Comparison of ENCODE assay signal across 7 cellular contexts in the genomic region with DNA sequence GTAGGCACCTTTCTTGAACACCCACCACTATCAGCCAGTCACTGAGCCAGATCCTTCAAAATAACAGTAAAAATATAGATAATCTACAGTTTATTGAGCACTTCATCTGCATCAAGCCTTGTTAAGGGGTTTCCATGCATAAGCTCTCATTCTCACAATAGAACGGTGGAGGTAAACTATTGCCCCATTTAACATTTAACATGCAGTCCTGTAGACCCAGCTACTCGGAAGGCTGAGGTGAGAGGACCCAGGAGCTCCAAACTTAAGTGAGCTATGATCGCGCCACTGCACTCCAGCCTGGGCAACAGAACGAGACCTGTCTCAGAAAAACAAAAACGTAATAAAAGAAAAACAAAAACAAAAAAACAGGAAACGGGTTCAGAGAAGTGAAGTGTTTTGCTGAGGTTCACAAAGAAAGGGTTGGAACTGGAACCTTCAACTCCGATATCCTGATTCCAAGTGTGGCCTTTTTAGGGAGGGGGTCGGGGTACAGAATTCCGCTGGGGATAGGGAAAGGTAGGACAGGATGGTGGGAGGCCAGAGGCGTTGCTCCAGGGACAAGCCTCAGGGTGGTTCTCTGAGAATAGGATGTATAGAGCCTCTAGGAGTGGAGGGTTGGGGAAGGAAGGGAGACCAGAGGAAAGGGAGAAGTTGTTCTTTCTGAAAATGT. TPM values are rescaled to one million over a fixed set of nuclear protein-coding genes. Genes with fewer than 3 reads are reported as not detected.
DNase-seq lines count a peak whose midpoint lies in the region; ATAC-seq and TF ChIP-seq lines count a peak whose summit lies in the region.

No MANE protein-coding gene starts in this region.

- no peaks in the 10 kb centered on the region for H3K9me2 ChIP-seq in hepatocyte (replicated peaks; ENCODE audit: insufficient read depth)

- H3K4me1 ChIP-seq in HUES64 (ENCODE audit: insufficient read depth, low read length): peaks cover 22% of the 10 kb centered on the region
- H3K4me1 ChIP-seq in hepatocyte (ENCODE audit: insufficient read depth): peaks cover 36% of the 10 kb centered on the region

- peak overlapping the region; percentile 96 for H3K27ac Mint-ChIP-seq in WTC11
- H3K27ac Mint-ChIP-seq in stimulated activated memory B cell treated with anti-CD40 and anti-IgM and Interleukin-4, amounts not matched to agents 10 μg/mL and 1 μg/mL and 100 μg/mL, for 72 hours: peak overlapping the region; percentile 100

- H3K4me1 Mint-ChIP-seq in WTC11: peaks cover 34% of the 10 kb centered on the region
- H3K4me1 Mint-ChIP-seq in stimulated activated memory B cell treated with anti-CD40 and anti-IgM and Interleukin-4, amounts not matched to agents 10 μg/mL and 1 μg/mL and 100 μg/mL, for 72 hours: peaks cover 61% of the 10 kb centered on the region

- H3K36me3 Mint-ChIP-seq in WTC11: no peaks in the 10 kb centered on the region
- H3K36me3 Mint-ChIP-seq in stimulated activated memory B cell treated with anti-CD40 and anti-IgM and Interleukin-4, amounts not matched to agents 10 μg/mL and 1 μg/mL and 100 μg/mL, for 72 hours: no peaks in the 10 kb centered on the region

- POLR2A ChIA-PET in WTC11 (lab: Charles Lee): interaction anchor here (0.9 to 2.6 kb wide), 11 partner anchors 11 to 334 kb away, joined by 3 to 20 read pairs (median 5); a partner anchor contains a TSS

- no peaks in the 10 kb centered on the region for H3K36me3 ChIP-seq in HUES64 (ENCODE audit: insufficient read depth, low read length)
- no peaks in the 10 kb centered on the region for H3K36me3 ChIP-seq in hepatocyte (replicated peaks; ENCODE audit: insufficient read depth, low read depth)

- no peak overlapping the region for H3K9ac ChIP-seq in HUES64 (ENCODE audit: low read depth, low read length)

- peak overlapping the region; percentile 68 for H2AFZ ChIP-seq in hepatocyte

- no peak for ATAC-seq in WTC11
- no peak for ATAC-seq in stimulated activated memory B cell treated with anti-CD40 and anti-IgM and Interleukin-4, amounts not matched to agents 10 μg/mL and 1 μg/mL and 100 μg/mL, for 72 hours

- H3K27ac ChIP-seq in HUES64 (ENCODE audit: low read depth, low read length): peak overlapping the region; percentile 41; the same call in 1 of the 2 replicates
- H3K27ac ChIP-seq in hepatocyte: peak overlapping the region; percentile 77

- TF ChIP-seq CTCF in WTC11 (IDR thresholded peaks at IDR 0.05) (no peak), hepatocyte (IDR thresholded peaks at IDR 0.05; ENCODE audit: poor library complexity) (no peak)

- H4K20me1 ChIP-seq in hepatocyte (ENCODE audit: insufficient read depth, poor library complexity, severe bottlenecking): no peaks in the 10 kb centered on the region

- DNase-seq in WTC11 (ENCODE audit: low spot score) (no peak), hepatocyte (ENCODE audit: low spot score) (no peak), NCI-H1436 treated with DMSO at 0.1 percent for 48 hours (lab: John Stamatoyannopoulos, UW) (no peak), NCI-H1048 (lab: John Stamatoyannopoulos, UW) (no peak), GM03348 (ENCODE audit: low spot score) (no peak)

- peak overlapping the region; percentile 66 for H3K4me2 ChIP-seq in hepatocyte

- H3K27me3 Mint-ChIP-seq in WTC11 (ENCODE audit: low read depth): no peaks in the 10 kb centered on the region
- H3K27me3 Mint-ChIP-seq in stimulated activated memory B cell treated with anti-CD40 and anti-IgM and Interleukin-4, amounts not matched to agents 10 μg/mL and 1 μg/mL and 100 μg/mL, for 72 hours: no peaks in the 10 kb centered on the region

- H3K27me3 ChIP-seq in HUES64 (ENCODE audit: insufficient read depth, low read length) (no peaks in the 10 kb centered on the region), hepatocyte (no peaks in the 10 kb centered on the region)

- H3K4me3 Mint-ChIP-seq in WTC11: peak overlapping the region; percentile 68
- peak overlapping the region; percentile 100 for H3K4me3 Mint-ChIP-seq in stimulated activated memory B cell treated with anti-CD40 and anti-IgM and Interleukin-4, amounts not matched to agents 10 μg/mL and 1 μg/mL and 100 μg/mL, for 72 hours

- H3K79me2 ChIP-seq in hepatocyte: peaks cover 3% of the 10 kb centered on the region

- H3K9me3 Mint-ChIP-seq in WTC11: no peaks in the 10 kb centered on the region
- H3K9me3 Mint-ChIP-seq in stimulated activated memory B cell treated with anti-CD40 and anti-IgM and Interleukin-4, amounts not matched to agents 10 μg/mL and 1 μg/mL and 100 μg/mL, for 72 hours: no peaks in the 10 kb centered on the region

- H3K9me3 ChIP-seq in HUES64 (ENCODE audit: insufficient read depth, low read depth, low read length) (no peaks in the 10 kb centered on the region), hepatocyte (ENCODE audit: low read depth) (no peaks in the 10 kb centered on the region)

- CTCF ChIA-PET in WTC11 (lab: Charles Lee): interaction anchor here (0.6 to 3.0 kb wide), 33 partner anchors 12 to 489 kb away, joined by 3 to 79 read pairs (median 6); a partner anchor contains a TSS

- H3K4me3 ChIP-seq in HUES64 (ENCODE audit: low read length) (peak overlapping the region; percentile 63), hepatocyte (no peak overlapping the region)

- WGBS in HUES64: 83% methylated on average over 11 of the region's 11 CpGs
- WGBS in hepatocyte (ENCODE audit: low lambda C conversion rate, missing lambda C conversion rate): 79% methylated on average over 11 of the region's 11 CpGs

TF ChIP-seq in WTC11, 78 proteins besides CTCF, POLR2A, EP300 and RAD21:
- TF ChIP-seq, protein P1, sequence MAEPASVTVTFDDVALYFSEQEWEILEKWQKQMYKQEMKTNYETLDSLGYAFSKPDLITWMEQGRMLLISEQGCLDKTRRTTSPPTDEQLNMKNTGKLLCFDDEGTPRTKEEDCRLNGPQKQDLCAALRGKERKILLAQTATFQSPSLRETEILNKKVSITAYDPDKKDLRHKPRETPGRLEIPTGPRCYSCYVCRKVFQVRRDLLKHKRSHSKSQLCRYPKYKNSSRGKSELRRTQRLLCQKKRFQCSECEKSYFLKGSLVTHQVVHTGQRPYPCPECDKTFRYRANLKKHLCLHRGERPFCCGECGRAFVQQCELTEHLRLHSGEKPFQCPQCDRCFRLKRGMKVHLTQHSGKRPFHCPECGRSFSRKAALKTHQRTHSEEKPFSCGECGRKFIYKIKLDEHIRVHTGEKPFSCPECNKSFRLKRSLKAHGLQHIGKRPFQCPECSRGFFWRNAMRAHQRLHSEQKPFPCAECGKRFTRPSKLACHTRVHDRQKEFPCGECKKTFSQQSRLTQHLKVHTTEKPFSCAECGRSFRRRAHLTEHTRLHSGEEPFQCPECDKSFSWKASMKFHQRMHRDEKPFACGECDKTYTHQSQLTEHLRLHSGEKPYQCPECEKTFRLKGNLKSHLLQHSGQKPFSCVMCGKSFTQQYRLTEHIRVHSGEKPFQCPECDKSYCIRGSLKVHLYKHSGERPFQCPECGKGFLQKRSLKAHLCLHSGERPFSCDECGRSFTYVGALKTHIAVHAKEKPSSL (CRISPR knock-in tag; conservative IDR thresholded peaks at IDR 0.05): no peak
- TF ChIP-seq, protein P2, sequence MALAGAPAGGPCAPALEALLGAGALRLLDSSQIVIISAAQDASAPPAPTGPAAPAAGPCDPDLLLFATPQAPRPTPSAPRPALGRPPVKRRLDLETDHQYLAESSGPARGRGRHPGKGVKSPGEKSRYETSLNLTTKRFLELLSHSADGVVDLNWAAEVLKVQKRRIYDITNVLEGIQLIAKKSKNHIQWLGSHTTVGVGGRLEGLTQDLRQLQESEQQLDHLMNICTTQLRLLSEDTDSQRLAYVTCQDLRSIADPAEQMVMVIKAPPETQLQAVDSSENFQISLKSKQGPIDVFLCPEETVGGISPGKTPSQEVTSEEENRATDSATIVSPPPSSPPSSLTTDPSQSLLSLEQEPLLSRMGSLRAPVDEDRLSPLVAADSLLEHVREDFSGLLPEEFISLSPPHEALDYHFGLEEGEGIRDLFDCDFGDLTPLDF (CRISPR knock-in tag; IDR thresholded peaks at IDR 0.05): no peak
- no peak for TF ChIP-seq TCF7 (CRISPR knock-in tag; IDR thresholded peaks at IDR 0.05; ENCODE audit: low read depth)
- TF ChIP-seq, protein P3, sequence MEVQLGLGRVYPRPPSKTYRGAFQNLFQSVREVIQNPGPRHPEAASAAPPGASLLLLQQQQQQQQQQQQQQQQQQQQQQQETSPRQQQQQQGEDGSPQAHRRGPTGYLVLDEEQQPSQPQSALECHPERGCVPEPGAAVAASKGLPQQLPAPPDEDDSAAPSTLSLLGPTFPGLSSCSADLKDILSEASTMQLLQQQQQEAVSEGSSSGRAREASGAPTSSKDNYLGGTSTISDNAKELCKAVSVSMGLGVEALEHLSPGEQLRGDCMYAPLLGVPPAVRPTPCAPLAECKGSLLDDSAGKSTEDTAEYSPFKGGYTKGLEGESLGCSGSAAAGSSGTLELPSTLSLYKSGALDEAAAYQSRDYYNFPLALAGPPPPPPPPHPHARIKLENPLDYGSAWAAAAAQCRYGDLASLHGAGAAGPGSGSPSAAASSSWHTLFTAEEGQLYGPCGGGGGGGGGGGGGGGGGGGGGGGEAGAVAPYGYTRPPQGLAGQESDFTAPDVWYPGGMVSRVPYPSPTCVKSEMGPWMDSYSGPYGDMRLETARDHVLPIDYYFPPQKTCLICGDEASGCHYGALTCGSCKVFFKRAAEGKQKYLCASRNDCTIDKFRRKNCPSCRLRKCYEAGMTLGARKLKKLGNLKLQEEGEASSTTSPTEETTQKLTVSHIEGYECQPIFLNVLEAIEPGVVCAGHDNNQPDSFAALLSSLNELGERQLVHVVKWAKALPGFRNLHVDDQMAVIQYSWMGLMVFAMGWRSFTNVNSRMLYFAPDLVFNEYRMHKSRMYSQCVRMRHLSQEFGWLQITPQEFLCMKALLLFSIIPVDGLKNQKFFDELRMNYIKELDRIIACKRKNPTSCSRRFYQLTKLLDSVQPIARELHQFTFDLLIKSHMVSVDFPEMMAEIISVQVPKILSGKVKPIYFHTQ (CRISPR knock-in tag; IDR thresholded peaks at IDR 0.05): no peak

RNA-seq across cellular contexts. Expression of a gene that starts 11.6 kb away (rescaled TPM):
- 12.8 TPM for polyA plus RNA-seq in HUES64 (2013, experiment 1 of 2)
- polyA plus RNA-seq in HUES64 (2013, experiment 2 of 2): 13.9 TPM
- total RNA-seq in WTC11 (2021) (22.3 to 38.1 TPM (median 23.3 TPM) in 3 replicates), hepatocyte (40.2 and 40.8 TPM in 2 replicates)
- polyA plus RNA-seq in hepatocyte: 39.1 and 50.7 TPM in 2 replicates

RNA-seq across cellular contexts. Expression of a gene that starts 11.8 kb away (rescaled TPM):
- 330 TPM for polyA plus RNA-seq in HUES64 (2013, experiment 1 of 2)
- 382 TPM for polyA plus RNA-seq in HUES64 (2013, experiment 2 of 2)
- 201 to 245 TPM (median 228 TPM) in 3 replicates for total RNA-seq in WTC11 (2021)
- total RNA-seq in hepatocyte: 249 and 258 TPM in 2 replicates
- polyA plus RNA-seq in hepatocyte: 503 and 524 TPM in 2 replicates

RNA-seq across cellular contexts. Expression of a gene that starts 14.9 kb away (rescaled TPM):
- polyA plus RNA-seq in HUES64 (2013, experiment 1 of 2): 151 TPM
- polyA plus RNA-seq in HUES64 (2013, experiment 2 of 2): 160 TPM
- total RNA-seq in WTC11 (2021) (108 to 112 TPM (median 110 TPM) in 3 replicates), hepatocyte (69.8 and 79.5 TPM in 2 replicates)
- 111 and 112 TPM in 2 replicates for polyA plus RNA-seq in hepatocyte
